8 cellular contexts compared by ENCODE assay signal in genomic region chr7:54664235-54665228, GRCh38.
DNase-seq lines count a peak whose midpoint lies in the region; ATAC-seq, FAIRE-seq and TF ChIP-seq lines count a peak whose summit lies in the region.

No MANE protein-coding gene starts in this region.

- TF ChIP-seq EP300 in A549 (IDR thresholded peaks at IDR 0.05) = no peak
- TF ChIP-seq EP300 in K562 (IDR thresholded peaks at IDR 0.05; ENCODE audit: low read length) = no peak

- CTCF ChIA-PET in A549 (lab: Yijun Ruan, JAX) = interaction anchor here (0.8 to 1.4 kb wide), 3 partner anchors 10 to 12 kb away, joined by 3 to 4 read pairs (median 4); no protein-coding TSS in a partner anchor
- CTCF ChIA-PET in K562 (lab: Yijun Ruan, JAX; ENCODE audit: low intra/inter-chr PET ratio) = no interaction called here

- H3K9me1 ChIP-seq in K562 (ENCODE audit: control insufficient read depth, insufficient read depth, low read length) = no peaks in the 10 kb centered on the region

- H3K4me2 ChIP-seq in A549 = peak overlapping the region; percentile 97
- H3K4me2 ChIP-seq in K562 (ENCODE audit: insufficient read depth, low read length) = no peak overlapping the region
- peak overlapping the region; percentile 95 for H3K4me2 ChIP-seq in smooth muscle cell

- in situ Hi-C loops in K562 (cut with MboI) = no loop called here

- H3K27ac ChIP-seq in A549 (no peak overlapping the region), K562 (ENCODE audit: extremely low read depth, low read depth, low read length) (no peak overlapping the region), smooth muscle cell (ENCODE audit: low read depth) (no peak overlapping the region)

- TF ChIP-seq POLR2A in A549 (IDR thresholded peaks at IDR 0.05; ENCODE audit: low read length) = no peak
- no peak for TF ChIP-seq POLR2A in K562 (conservative IDR thresholded peaks at IDR 0.05)

- H3K9me3 ChIP-seq in A549 = no peaks in the 10 kb centered on the region
- no peaks in the 10 kb centered on the region for H3K9me3 ChIP-seq in K562 (replicated peaks; ENCODE audit: control insufficient read depth, insufficient read depth, low read depth, low read length)
- no peaks in the 10 kb centered on the region for H3K9me3 ChIP-seq in smooth muscle cell (replicated peaks; ENCODE audit: low read depth)

- peak; percentile 48 to 67 for DNase-seq in A549 (ENCODE audit: low read depth in 1 of 2, low spot score in 1 of 2)
- DNase-seq in NCI-H345 (lab: John Stamatoyannopoulos, UW) = peak; percentile 70
- DNase-seq in K562 (ENCODE audit: extremely low read depth in 1 of 4, low spot score in 3 of 4) = peak; percentile 16 to 30 (median 19)
- DNase-seq in iPS-NIHi11 (ENCODE audit: low spot score) = peak; percentile 90
- peak; percentile 32 for DNase-seq in smooth muscle cell (lab: John Stamatoyannopoulos, UW; ENCODE audit: unreplicated experiment)
- no peak for DNase-seq in NCI-H2107 treated with DMSO at 0.1 percent for 48 hours (lab: John Stamatoyannopoulos, UW; ENCODE audit: unreplicated experiment)

- intact Hi-C loops in K562 (cut with micrococcal nuclease) = no loop called here

- H4K20me1 ChIP-seq in K562 (replicated peaks; ENCODE audit: control insufficient read depth, insufficient read depth, low read length) = no peaks in the 10 kb centered on the region
- no peaks in the 10 kb centered on the region for H4K20me1 ChIP-seq in smooth muscle cell (ENCODE audit: low read depth)

- WGBS in A549 (ENCODE audit: missing lambda C conversion rate) = 10% methylated on average over 33 of the region's 62 CpGs
- WGBS in K562 (ENCODE audit: insufficient coverage, low coverage, missing lambda C conversion rate) = 22% methylated on average over 21 of the region's 62 CpGs
- 10% methylated on average over 53 of the region's 62 CpGs for WGBS in smooth muscle cell (ENCODE audit: low lambda C conversion rate)

- H3K79me2 ChIP-seq in K562 (ENCODE audit: control insufficient read depth, insufficient read depth, low read length) (no peaks in the 10 kb centered on the region), smooth muscle cell (ENCODE audit: low read depth) (no peaks in the 10 kb centered on the region)

- H3F3A ChIP-seq in smooth muscle cell (ENCODE audit: low read depth) = no peaks in the 10 kb centered on the region

- H3K36me3 ChIP-seq in K562 (ENCODE audit: control insufficient read depth, insufficient read depth, low read length) (no peaks in the 10 kb centered on the region), smooth muscle cell (ENCODE audit: low read depth) (no peaks in the 10 kb centered on the region)

- no TSS peak for BruUV-seq in K562 (replicated peaks; lab: Mats Ljungman, UMichigan)

- ATAC-seq in A549 (peak; percentile 94 to 98), HG02798 (IDR thresholded peaks at IDR 0.05; ENCODE audit: poor library complexity, unreplicated experiment) (peak; percentile 71), K562 (peak; percentile 94)

- H3K4me3 ChIP-seq in A549 (peak overlapping the region; percentile 40), K562 (no peak overlapping the region), smooth muscle cell (peak overlapping the region; percentile 63)

- H2AFZ ChIP-seq in K562 (ENCODE audit: low read depth, low read length) (no peak overlapping the region), smooth muscle cell (ENCODE audit: low read depth) (peak overlapping the region; percentile 98)

- H3K9ac ChIP-seq in K562 (ENCODE audit: insufficient read depth in 1 of 2, low read depth in 2 of 2, low read length in 2 of 2) = no peak overlapping the region
- H3K9ac ChIP-seq in smooth muscle cell (ENCODE audit: low read depth) = no peak overlapping the region

- H3K27me3 ChIP-seq in K562 (ENCODE audit: control insufficient read depth in 2 of 2, insufficient read depth in 2 of 2, low read length in 2 of 2) (peaks cover 0 to 16% of the 10 kb centered on the region in 2 experiments; a peak in 3 of 5 replicates), smooth muscle cell (ENCODE audit: low read depth) (peaks cover 21% of the 10 kb centered on the region)

- H3K4me1 ChIP-seq in A549 (no peaks in the 10 kb centered on the region), K562 (replicated peaks in 1 of 2; ENCODE audit: control insufficient read depth in 2 of 2, insufficient read depth in 2 of 2, low read length in 2 of 2) (peaks cover 0 to 8% of the 10 kb centered on the region in 2 experiments; a peak in 2 of 5 replicates), smooth muscle cell (ENCODE audit: low read depth) (no peaks in the 10 kb centered on the region)

- TF ChIP-seq CTCF in A549 (IDR thresholded peaks at IDR 0.05) (peak; percentile 42), GM12873 (IDR thresholded peaks at IDR 0.05; ENCODE audit: insufficient read depth, low read depth, low read length, missing control alignments) (peak; percentile 42), K562 (IDR thresholded peaks at IDR 0.05 in 2 of 3, conservative IDR thresholded peaks at IDR 0.05 in 1 of 3; ENCODE audit: insufficient read depth in 2 of 3, low read depth in 1 of 3, low read length in 3 of 3) (peak in 2 of 3 experiments; percentile 17 to 31; a peak in 2 of 6 replicates), smooth muscle cell (IDR thresholded peaks at IDR 0.05; ENCODE audit: borderline replicate concordance, insufficient read depth, poor library complexity, severe bottlenecking) (peak; percentile 49)

- FAIRE-seq in A549 (lab: Jason Lieb, UNC) (no peak), K562 (lab: Jason Lieb, UNC) (no peak)

- POLR2A ChIA-PET in A549 (lab: Yijun Ruan, JAX) (interaction anchor here (1.0 kb wide), 1 partner anchor 95 kb away, joined by 3 read pairs; the partner anchor contains the start of gene SEC61G), K562 (lab: Yijun Ruan, JAX) (no interaction called here)

- peak; percentile 60 to 75; a peak in 4 of 5 replicates for TF ChIP-seq RAD21 in A549 (conservative IDR thresholded peaks at IDR 0.05 in 1 of 2, IDR thresholded peaks at IDR 0.05 in 1 of 2)
- TF ChIP-seq RAD21 in K562 (CRISPR knock-in tag; conservative IDR thresholded peaks at IDR 0.05 in 1 of 2, IDR thresholded peaks at IDR 0.05 in 1 of 2) = peak in 1 of 2 experiments; percentile 30; a peak in 1 of 4 replicates

TF ChIP-seq in A549, 52 proteins besides CTCF, POLR2A, EP300 and RAD21:
- TF ChIP-seq ELK1 (IDR thresholded peaks at IDR 0.05; ENCODE audit: low read depth, low read length) = no peak
- no peak for TF ChIP-seq FOSB (CRISPR knock-in tag; IDR thresholded peaks at IDR 0.05)
- peak; percentile 53; the same call in 1 of the 3 replicates for TF ChIP-seq SMC3 (IDR thresholded peaks at IDR 0.05)
- TF ChIP-seq ZC3H11A (IDR thresholded peaks at IDR 0.05) = no peak

TF ChIP-seq in K562, 482 proteins besides CTCF, POLR2A, EP300 and RAD21:
- TF ChIP-seq OTX1 (CRISPR knock-in tag; IDR thresholded peaks at IDR 0.05) (no peak), NRF1 (conservative IDR thresholded peaks at IDR 0.05 in 1 of 2, IDR thresholded peaks at IDR 0.05 in 1 of 2) (peak; percentile 79 to 82)

Comparison
In these comparisons a context has a peak if more than half of its experiments do, and no peak if none do; other contexts are left out.
1. Of the 35 proteins assayed by ChIP-seq in both K562 and A549: peak only in K562: none; only in A549: SMC3; in both: CTCF; in neither: 32; mixed calls (peak in some experiments, not most) for 1.